In the genomic region with DNA sequence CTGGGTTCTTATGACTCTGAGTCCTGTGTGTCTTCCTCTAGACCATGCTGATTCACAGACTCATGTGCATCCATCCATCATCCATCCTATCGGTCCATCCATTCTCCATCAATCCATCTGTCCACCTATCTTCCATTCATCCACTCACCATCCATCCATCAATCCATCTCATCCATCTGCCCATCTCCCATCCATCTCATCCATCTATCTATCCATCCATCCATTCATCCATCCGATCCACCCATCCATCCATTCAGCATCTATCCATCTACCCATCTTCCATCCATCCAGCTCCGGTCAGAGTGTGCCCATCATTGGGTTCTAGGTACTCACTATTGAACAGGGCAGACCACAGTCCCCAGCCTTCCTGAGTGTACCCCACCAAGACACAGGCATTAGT, we compare ENCODE assay signal across 16 cellular contexts.
DNase-seq lines count a peak whose midpoint lies in the region; ATAC-seq, FAIRE-seq and TF ChIP-seq lines count a peak whose summit lies in the region.
"Had no signal": no experiment of that assay in that cellular context is flagged by ENCODE, and none has a peak within 500 bp of the region (broad histone marks: within the 10 kb centered on the region; RNA-seq: fewer than 3 reads in every experiment).

No MANE protein-coding gene starts in this region.

- H3K36me3 Mint-ChIP-seq in activated T-cell treated with anti-CD3 and anti-CD28 coated beads, Interleukin-2, amount 50 U/mL, for 24 hours (ENCODE audit: low read depth): peaks cover 98% of the 10 kb centered on the region

- H3K4me1 Mint-ChIP-seq in activated T-cell treated with anti-CD3 and anti-CD28 coated beads, Interleukin-2, amount 50 U/mL, for 24 hours (ENCODE audit: low read depth): no peaks in the 10 kb centered on the region

- H3K4me2 ChIP-seq in endothelial cell of umbilical vein (ENCODE audit: insufficient read depth, low read length) (no peak overlapping the region), trophoblast cell (ENCODE audit: low read length) (no peak overlapping the region)
- H3K4me2 ChIP-seq: BLaER1 treated with 17β-estradiol and CSF1 and Interleukin-3, amounts not matched to agents 10 nM and 100 nM; GM23338; KMS-11 had no signal

- H3K23ac ChIP-seq in trophoblast cell (ENCODE audit: low read length): no peak overlapping the region

- dilution Hi-C loops in endothelial cell of umbilical vein (cut with MboI; ENCODE audit: extremely low pct_ligation_motif_present, low sequenced_read_pairs): no loop called here

- H3K9me3 Mint-ChIP-seq in activated T-cell treated with anti-CD3 and anti-CD28 coated beads, Interleukin-2, amount 50 U/mL, for 24 hours: no peaks in the 10 kb centered on the region
- H3K9me3 Mint-ChIP-seq: GM23338 had no signal

- H3K4me1 ChIP-seq in SJSA1 (replicated peaks): peaks cover 44% of the 10 kb centered on the region
- H3K4me1 ChIP-seq in endothelial cell of umbilical vein (ENCODE audit: control insufficient read depth, extremely low read depth, insufficient read depth, low read length): peaks cover 46% of the 10 kb centered on the region
- peaks cover 16 to 21% of the 10 kb centered on the region in 2 experiments for H3K4me1 ChIP-seq in trophoblast cell (ENCODE audit: control insufficient read depth in 1 of 2, insufficient read depth in 2 of 2, low read length in 2 of 2)

- WGBS in trophoblast cell (ENCODE audit: extremely low coverage, insufficient coverage, insufficient read length): 100% methylated on average over 1 of the region's 3 CpGs

- peak overlapping the region; percentile 8 for H3K14ac ChIP-seq in trophoblast cell (ENCODE audit: low read length)

- BruUV-seq in endothelial cell of umbilical vein (replicated peaks; lab: Mats Ljungman, UMichigan): no TSS peak

- H3K18ac ChIP-seq in trophoblast cell (ENCODE audit: low read length): peak overlapping the region; percentile 48

- H2AK5ac ChIP-seq in trophoblast cell (ENCODE audit: low read length): peak overlapping the region; percentile 45

- H3K79me1 ChIP-seq in trophoblast cell (ENCODE audit: low read length): peaks cover 26% of the 10 kb centered on the region

- H3K79me2 ChIP-seq in endothelial cell of umbilical vein (ENCODE audit: control insufficient read depth, insufficient read depth, low read length) (peaks cover 7% of the 10 kb centered on the region), trophoblast cell (ENCODE audit: control insufficient read depth, insufficient read depth, low read length, poor library complexity) (no peaks in the 10 kb centered on the region)

- peak overlapping the region; percentile 34 for H2BK120ac ChIP-seq in trophoblast cell (ENCODE audit: insufficient read depth, low read length, poor library complexity)

- peak overlapping the region; percentile 56 for H3K27ac Mint-ChIP-seq in activated T-cell treated with anti-CD3 and anti-CD28 coated beads, Interleukin-2, amount 50 U/mL, for 24 hours
- H3K27ac Mint-ChIP-seq: GM23338 had no signal

- no peak overlapping the region for H4K12ac ChIP-seq in trophoblast cell (ENCODE audit: low read depth, low read length)

- H3K36me3 ChIP-seq in SJSA1: peaks cover 90% of the 10 kb centered on the region
- H3K36me3 ChIP-seq in endothelial cell of umbilical vein (ENCODE audit: control insufficient read depth in 2 of 2, extremely low read depth in 1 of 2, insufficient read depth in 2 of 2, low read length in 2 of 2): peaks cover 16 to 22% of the 10 kb centered on the region in 2 experiments
- H3K36me3 ChIP-seq in trophoblast cell (ENCODE audit: control insufficient read depth in 1 of 2, insufficient read depth in 2 of 2, low read length in 2 of 2): peaks cover 54 to 66% of the 10 kb centered on the region in 2 experiments

- intact Hi-C loops in endothelial cell of umbilical vein (cut with micrococcal nuclease): loop anchor here (5.0 kb wide), 1 partner anchor 72 kb away; no protein-coding TSS in a partner anchor

- H3K9me3 ChIP-seq in SJSA1 (replicated peaks) (no peaks in the 10 kb centered on the region), endothelial cell of umbilical vein (replicated peaks; ENCODE audit: control insufficient read depth, insufficient read depth, low read length) (no peaks in the 10 kb centered on the region), trophoblast cell (ENCODE audit: insufficient read depth, low read depth, low read length) (no peaks in the 10 kb centered on the region)
- H3K9me3 ChIP-seq: BLaER1 treated with 17β-estradiol and CSF1 and Interleukin-3, amounts not matched to agents 10 nM and 100 nM had no signal

- H3K4me3 Mint-ChIP-seq in activated T-cell treated with anti-CD3 and anti-CD28 coated beads, Interleukin-2, amount 50 U/mL, for 24 hours: no peak overlapping the region
- H3K4me3 Mint-ChIP-seq: GM23338 had no signal

- H2AFZ ChIP-seq in endothelial cell of umbilical vein (ENCODE audit: low read depth, low read length): no peak overlapping the region
- no peak overlapping the region for H2AFZ ChIP-seq in trophoblast cell (ENCODE audit: insufficient read depth, low read length, poor library complexity)
- H2AFZ ChIP-seq: GM23338 had no signal

- no peak for TF ChIP-seq POLR2A in endothelial cell of umbilical vein (IDR thresholded peaks at IDR 0.05; ENCODE audit: low read depth, low read length)

- DNase-seq in activated T-cell treated with anti-CD3 and anti-CD28 coated beads, Interleukin-2, amount 50 U/mL, for 24 hours: no peak
- DNase-seq in activated T-cell treated with anti-CD3 and anti-CD28 coated beads, Interleukin-2, amount 50 U/mL, for 48 hours: no peak
- no peak for DNase-seq in SJSA1 (ENCODE audit: low read depth in 1 of 2, low spot score in 2 of 2)
- DNase-seq in endothelial cell of umbilical vein (ENCODE audit: low read depth, low spot score): no peak
- no peak for DNase-seq in trophoblast cell
- no peak for DNase-seq in UCSD-AML1 (lab: John Stamatoyannopoulos, UW; ENCODE audit: unreplicated experiment)
- no peak for DNase-seq in activated effector memory CD4-positive, alpha-beta T cell treated with anti-CD3 and anti-CD28 coated beads, Interleukin-2, amount 50 U/mL, for 16 hours
- DNase-seq: 8988T, DMS153, NCI-H1092, NCI-H1694, PC-3 had no signal

- CTCF ChIA-PET in endothelial cell of umbilical vein (lab: Charles Lee): interaction anchor here (0.6 to 1.9 kb wide), 4 partner anchors 11 to 1096 kb away, joined by 3 to 7 read pairs (median 3); no protein-coding TSS in a partner anchor

- H2BK12ac ChIP-seq in trophoblast cell (ENCODE audit: low read length): peak overlapping the region; percentile 72

- FAIRE-seq in endothelial cell of umbilical vein (lab: Jason Lieb, UNC): no peak

- no peak overlapping the region for H3K4ac ChIP-seq in trophoblast cell (ENCODE audit: low read depth, low read length)

- H2BK5ac ChIP-seq in trophoblast cell (ENCODE audit: low read depth, low read length, poor library complexity): peak overlapping the region; percentile 45

- POLR2A ChIA-PET in endothelial cell of umbilical vein (lab: Charles Lee): no interaction called here

- no peak overlapping the region for H3K4me3 ChIP-seq in SJSA1
- H3K4me3 ChIP-seq in endothelial cell of umbilical vein (replicated peaks in 1 of 3; ENCODE audit: insufficient read depth in 1 of 3, low read depth in 1 of 3, low read length in 3 of 3): no peak overlapping the region
- H3K4me3 ChIP-seq in trophoblast cell (ENCODE audit: low read depth, low read length): no peak overlapping the region
- H3K4me3 ChIP-seq: BLaER1 treated with 17β-estradiol and CSF1 and Interleukin-3, amounts not matched to agents 10 nM and 100 nM; GM23338 had no signal

- H3K27me3 ChIP-seq in SJSA1 (replicated peaks) (no peaks in the 10 kb centered on the region), endothelial cell of umbilical vein (ENCODE audit: control insufficient read depth in 2 of 2, insufficient read depth in 2 of 2, low read length in 2 of 2) (no peaks in the 10 kb centered on the region), trophoblast cell (ENCODE audit: insufficient read depth, low read length) (no peaks in the 10 kb centered on the region)
- H3K27me3 ChIP-seq: BLaER1 treated with 17β-estradiol and CSF1 and Interleukin-3, amounts not matched to agents 10 nM and 100 nM had no signal

- no peak for ATAC-seq in HG03469 (IDR thresholded peaks at IDR 0.05; ENCODE audit: unreplicated experiment)
- ATAC-seq: GM23338, PC-3 had no signal

- H4K20me1 ChIP-seq in endothelial cell of umbilical vein (replicated peaks; ENCODE audit: control insufficient read depth, extremely low read depth, insufficient read depth, low read length): no peaks in the 10 kb centered on the region

- no peaks in the 10 kb centered on the region for H3K9me1 ChIP-seq in endothelial cell of umbilical vein (replicated peaks; ENCODE audit: control insufficient read depth, extremely low read depth, insufficient read depth, low read length)

- H3K9ac ChIP-seq in endothelial cell of umbilical vein (replicated peaks; ENCODE audit: extremely low read depth, insufficient read depth, low read length) (no peak overlapping the region), trophoblast cell (ENCODE audit: low read length) (no peak overlapping the region)
- H3K9ac ChIP-seq: BLaER1 treated with 17β-estradiol and CSF1 and Interleukin-3, amounts not matched to agents 10 nM and 100 nM; KMS-11 had no signal

- TF ChIP-seq CTCF in endothelial cell of umbilical vein (IDR thresholded peaks at IDR 0.05; ENCODE audit: extremely low read depth in 1 of 2, insufficient read depth in 1 of 2, low read depth in 1 of 2, low read length in 2 of 2): no peak

- H4K8ac ChIP-seq in trophoblast cell (ENCODE audit: low read depth, low read length): no peak overlapping the region

- peak overlapping the region; percentile 65 for H4K91ac ChIP-seq in trophoblast cell (ENCODE audit: low read depth, low read length)

- H3K27me3 Mint-ChIP-seq in activated T-cell treated with anti-CD3 and anti-CD28 coated beads, Interleukin-2, amount 50 U/mL, for 24 hours: no peaks in the 10 kb centered on the region

- H3K27ac ChIP-seq in SJSA1: peak overlapping the region; percentile 74
- peak overlapping the region; percentile 56 for H3K27ac ChIP-seq in endothelial cell of umbilical vein (ENCODE audit: insufficient read depth, low read depth, low read length)
- H3K27ac ChIP-seq in trophoblast cell (ENCODE audit: low read depth, low read length): no peak overlapping the region
- H3K27ac ChIP-seq: BLaER1 treated with 17β-estradiol and CSF1 and Interleukin-3, amounts not matched to agents 10 nM and 100 nM; KMS-11 had no signal

TF ChIP-seq in endothelial cell of umbilical vein, 7 proteins besides CTCF, POLR2A, EP300 and RAD21 (continues in another document):
- no peak for TF ChIP-seq JUN (IDR thresholded peaks at IDR 0.05; ENCODE audit: borderline replicate concordance, insufficient read depth, insufficient read length, low read depth)
- TF ChIP-seq FOS (IDR thresholded peaks at IDR 0.05; ENCODE audit: borderline replicate concordance, insufficient read depth, low read length): no peak
- TF ChIP-seq, protein P1, sequence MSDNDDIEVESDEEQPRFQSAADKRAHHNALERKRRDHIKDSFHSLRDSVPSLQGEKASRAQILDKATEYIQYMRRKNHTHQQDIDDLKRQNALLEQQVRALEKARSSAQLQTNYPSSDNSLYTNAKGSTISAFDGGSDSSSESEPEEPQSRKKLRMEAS (IDR thresholded peaks at IDR 0.05; ENCODE audit: insufficient read depth, insufficient read length): no peak
- no peak for TF ChIP-seq POLR2AphosphoS5 (IDR thresholded peaks at IDR 0.05; ENCODE audit: insufficient read depth, low read depth, low read length)
- TF ChIP-seq MYC (IDR thresholded peaks at IDR 0.05; ENCODE audit: low read depth, low read length): no peak
